Comparison of ENCODE assay signal across 6 cellular contexts in genomic region chr17:18315498-18316360, GRCh38. TPM values are rescaled to one million over a fixed set of nuclear protein-coding genes. Genes with fewer than 3 reads are reported as not detected.
DNase-seq lines count a peak whose midpoint lies in the region; ATAC-seq, FAIRE-seq and TF ChIP-seq lines count a peak whose summit lies in the region.

No MANE protein-coding gene starts in this region.

- peaks cover 78% of the 10 kb centered on the region for H3K4me1 ChIP-seq in suprapubic skin

- H3K36me3 ChIP-seq in suprapubic skin: peaks cover 27% of the 10 kb centered on the region

- TF ChIP-seq POLR2A in suprapubic skin (IDR thresholded peaks at IDR 0.05): peak in 1 of 2 donors; percentile 1

- WGBS in suprapubic skin: 28% methylated on average over 37 of the region's 37 CpGs

- peak overlapping the region; percentile 96 for H3K27ac ChIP-seq in suprapubic skin

- no peak for FAIRE-seq in D721Med (lab: Jason Lieb, UNC)

- H3K27me3 ChIP-seq in suprapubic skin: no peaks in the 10 kb centered on the region

- TF ChIP-seq CTCF in suprapubic skin (IDR thresholded peaks at IDR 0.05): no peak
- no peak for TF ChIP-seq CTCF in D721Med (IDR thresholded peaks at IDR 0.05; ENCODE audit: insufficient read depth, missing control alignments)

- DNase-seq in RKO (ENCODE audit: low spot score): peak; percentile 12
- DNase-seq in fibroblast of peridontal ligament (ENCODE audit: extremely low read depth): peak; percentile 12
- DNase-seq in suprapubic skin (ENCODE audit: low spot score in 2 of 2): no peak
- DNase-seq in D721Med (ENCODE audit: insufficient read length, low spot score): no peak
- DNase-seq in NK-92 (lab: John Stamatoyannopoulos, UW; ENCODE audit: unreplicated experiment): no peak

- ATAC-seq in GM18498 (IDR thresholded peaks at IDR 0.05; ENCODE audit: unreplicated experiment): peak; percentile 0

- peak overlapping the region; percentile 84 for H3K4me3 ChIP-seq in suprapubic skin

- no peak for TF ChIP-seq EP300 in suprapubic skin (IDR thresholded peaks at IDR 0.05)

- no peaks in the 10 kb centered on the region for H3K9me3 ChIP-seq in suprapubic skin

RNA-seq across cellular contexts. Expression of gene SMCR8, which starts 0.6 kb away (rescaled TPM):
- 10 to 100 TPM; 16.7 to 25.5 (median 22.4) TPM for total RNA-seq in suprapubic skin

RNA-seq across cellular contexts. Expression of gene TOP3A, which starts 0.9 kb away (rescaled TPM):
- total RNA-seq in suprapubic skin: 10 to 100 TPM; 22.9 to 47.2 (median 27.5) TPM

RNA-seq across cellular contexts. Expression of gene SHMT1, which starts 47.6 kb away (rescaled TPM):
- total RNA-seq in suprapubic skin: 10 to 100 TPM; 37.8 to 56.0 (median 49.2) TPM

RNA-seq across cellular contexts. Expression of gene MIEF2, which starts 55.3 kb away (rescaled TPM):
- 10 to 100 TPM; 19.5 to 39.2 (median 27.5) TPM for total RNA-seq in suprapubic skin

RNA-seq across cellular contexts. Expression of gene FLII, which starts 57.2 kb away (rescaled TPM):
- 100 to 1,000 TPM; 254 to 350 (median 291) TPM for total RNA-seq in suprapubic skin

Comparison
In these comparisons a context has a peak if more than half of its experiments do, and no peak if none do; other contexts are left out.
1. DNase-seq: peak in RKO (single experiment) and fibroblast of peridontal ligament (single experiment); none in suprapubic skin (0 of 2), D721Med (single experiment) and NK-92 (single experiment).